ENCODE assay signal across 20 cellular contexts in the genomic region with DNA sequence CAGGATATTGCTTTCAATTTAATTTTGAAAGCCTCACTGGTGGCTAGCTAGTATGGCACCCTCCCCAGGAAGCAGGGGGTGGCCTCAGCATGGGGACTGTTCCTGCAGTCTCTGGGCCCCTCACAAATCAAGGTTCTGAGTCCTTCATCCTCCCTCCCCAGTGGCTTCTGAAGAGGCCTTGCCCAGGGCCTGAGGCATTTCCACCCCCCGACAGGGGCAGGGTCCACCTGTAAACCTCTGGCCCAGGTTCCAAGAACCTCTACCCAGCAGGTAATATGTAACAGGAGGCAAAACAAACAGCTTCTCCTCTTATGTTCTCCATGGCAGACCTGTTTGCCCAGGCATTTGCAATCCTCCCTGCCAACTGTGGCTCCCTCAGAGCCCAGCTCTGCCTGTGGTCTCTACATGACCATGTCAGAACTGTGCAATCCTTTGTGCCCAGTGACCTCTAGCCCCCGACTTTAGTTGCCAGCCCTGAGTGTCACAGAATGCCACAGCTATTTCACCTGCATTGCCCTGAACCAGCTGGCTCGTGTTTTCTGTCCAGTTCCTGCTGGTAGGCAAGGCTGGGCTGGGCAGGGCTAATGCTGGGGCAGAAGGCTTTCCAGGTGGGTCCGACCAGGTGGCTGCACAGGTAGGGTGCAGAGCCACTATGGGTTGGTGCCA. TPM values are rescaled to one million over a fixed set of nuclear protein-coding genes. Genes with fewer than 3 reads are reported as not detected.
A peak's percentile ranks its signal among the peaks of the same experiment; 100 is the strongest.
DNase-seq lines count a peak whose midpoint lies in the region; ATAC-seq lines count a peak whose summit lies in the region.
"Had no signal": no experiment of that assay in that cellular context is flagged by ENCODE, and none has a peak within 500 bp of the region (broad histone marks: within the 10 kb centered on the region; RNA-seq: fewer than 3 reads in every experiment).

No MANE protein-coding gene starts in this region.

- ATAC-seq in left lobe of liver (peak; percentile 94), HG02973 (IDR thresholded peaks at IDR 0.05; ENCODE audit: unreplicated experiment) (no peak)
- ATAC-seq: GM12878 had no signal

- no peaks in the 10 kb centered on the region for H3K4me1 Mint-ChIP-seq in activated naive CD4-positive, alpha-beta T cell treated with anti-CD3 and anti-CD28 coated beads, Interleukin-2, amount 10 ng/mL, durations not matched to agents 7 days and 5 days
- H3K4me1 Mint-ChIP-seq: activated CD4-positive, alpha-beta memory T cell treated with anti-CD3 and anti-CD28 coated beads, Interleukin-2, amount 10 ng/mL, durations not matched to agents 7 days and 5 days had no signal

- CTCF ChIA-PET in activated naive CD4-positive, alpha-beta T cell treated with anti-CD3 and anti-CD28 coated beads, Interleukin-2, amount 10 ng/mL, durations not matched to agents 7 days and 5 days (lab: Charles Lee): no interaction called here

- H3K9me3 Mint-ChIP-seq in activated naive CD4-positive, alpha-beta T cell treated with anti-CD3 and anti-CD28 coated beads, Interleukin-2, amount 10 ng/mL, durations not matched to agents 7 days and 5 days: no peaks in the 10 kb centered on the region
- H3K9me3 Mint-ChIP-seq: activated CD4-positive, alpha-beta memory T cell treated with anti-CD3 and anti-CD28 coated beads, Interleukin-2, amount 10 ng/mL, durations not matched to agents 7 days and 5 days; T-helper 2 cell treated with Interferon-gamma antibody and Interleukin-4, amounts not matched to agents 5 μg/mL and 100 μg/mL, for 36 hours had no signal

- no peaks in the 10 kb centered on the region for H3K27me3 Mint-ChIP-seq in activated naive CD4-positive, alpha-beta T cell treated with anti-CD3 and anti-CD28 coated beads, Interleukin-2, amount 10 ng/mL, durations not matched to agents 7 days and 5 days
- H3K27me3 Mint-ChIP-seq: activated CD4-positive, alpha-beta memory T cell treated with anti-CD3 and anti-CD28 coated beads, Interleukin-2, amount 10 ng/mL, durations not matched to agents 7 days and 5 days had no signal

- no peak overlapping the region for H3K27ac Mint-ChIP-seq in activated naive CD4-positive, alpha-beta T cell treated with anti-CD3 and anti-CD28 coated beads, Interleukin-2, amount 10 ng/mL, durations not matched to agents 7 days and 5 days
- H3K27ac Mint-ChIP-seq: activated CD4-positive, alpha-beta memory T cell treated with anti-CD3 and anti-CD28 coated beads, Interleukin-2, amount 10 ng/mL, durations not matched to agents 7 days and 5 days; T-helper 2 cell treated with Interferon-gamma antibody and Interleukin-4, amounts not matched to agents 5 μg/mL and 100 μg/mL, for 36 hours had no signal

- no peaks in the 10 kb centered on the region for H3K36me3 Mint-ChIP-seq in activated naive CD4-positive, alpha-beta T cell treated with anti-CD3 and anti-CD28 coated beads, Interleukin-2, amount 10 ng/mL, durations not matched to agents 7 days and 5 days

- no peak overlapping the region for H3K4me3 Mint-ChIP-seq in activated naive CD4-positive, alpha-beta T cell treated with anti-CD3 and anti-CD28 coated beads, Interleukin-2, amount 10 ng/mL, durations not matched to agents 7 days and 5 days
- H3K4me3 Mint-ChIP-seq: activated CD4-positive, alpha-beta memory T cell treated with anti-CD3 and anti-CD28 coated beads, Interleukin-2, amount 10 ng/mL, durations not matched to agents 7 days and 5 days; T-helper 2 cell treated with Interferon-gamma antibody and Interleukin-4, amounts not matched to agents 5 μg/mL and 100 μg/mL, for 36 hours had no signal

- peak; percentile 73 for DNase-seq in DMS79 (lab: John Stamatoyannopoulos, UW)
- peak; percentile 96 for DNase-seq in NCI-H69 (lab: John Stamatoyannopoulos, UW)
- peak; percentile 93 for DNase-seq in left lobe of liver (ENCODE audit: low spot score)
- peak; percentile 54 for DNase-seq in renal cortical epithelial cell (ENCODE audit: low read depth)
- no peak for DNase-seq in dermis blood vessel endothelial cell
- DNase-seq in activated naive CD4-positive, alpha-beta T cell treated with anti-CD3 and anti-CD28 coated beads, Interleukin-2, amount 10 ng/mL, durations not matched to agents 7 days and 5 days: no peak
- no peak for DNase-seq in stimulated activated CD4-positive, alpha-beta T cell treated with anti-CD3 and anti-CD28 coated beads, Interleukin-2, amount 100 ng/mL, for 24 hours
- DNase-seq: activated CD4-positive, alpha-beta memory T cell treated with anti-CD3 and anti-CD28 coated beads, Interleukin-2, amount 10 ng/mL, durations not matched to agents 7 days and 5 days; AML-193; amygdala; EL; MV-4-11; ovary; RPMI8226 had no signal

RNA-seq across cellular contexts. Expression of gene ACSF2, which starts 14.3 kb away (rescaled TPM):
- total RNA-seq in left lobe of liver (56.1 TPM), renal cortical epithelial cell (32.5 and 44.5 TPM in 2 replicates), dermis blood vessel endothelial cell (10.1 and 15.5 TPM in 2 replicates)

RNA-seq across cellular contexts. Expression of gene CHAD, which starts 28.4 kb away (rescaled TPM):
- total RNA-seq in left lobe of liver: 12.4 TPM
- total RNA-seq in renal cortical epithelial cell: not detected in 2 replicates
- total RNA-seq in dermis blood vessel endothelial cell: not detected in 2 replicates
- total RNA-seq: activated CD4-positive, alpha-beta memory T cell treated with anti-CD3 and anti-CD28 coated beads, Interleukin-2, amount 10 ng/mL, durations not matched to agents 7 days and 5 days; dermis microvascular lymphatic vessel endothelial cell; fibroblast of lung; GM12878; thoracic aorta had no signal

RNA-seq across cellular contexts. Expression of gene RSAD1, which starts 38.4 kb away (rescaled TPM):
- total RNA-seq in left lobe of liver (27.4 TPM), renal cortical epithelial cell (9.2 and 14.6 TPM in 2 replicates), dermis blood vessel endothelial cell (15.9 and 18.2 TPM in 2 replicates)

RNA-seq across cellular contexts. Expression of gene LRRC59, which starts 43.0 kb away (rescaled TPM):
- total RNA-seq in left lobe of liver: 47.3 TPM
- 141 and 219 TPM in 2 replicates for total RNA-seq in renal cortical epithelial cell
- 118 and 227 TPM in 2 replicates for total RNA-seq in dermis blood vessel endothelial cell

Comparison
In these comparisons a context has a peak if more than half of its experiments do, and no peak if none do; other contexts are left out.
1. DNase-seq: peak in DMS79 (single experiment), NCI-H69 (single experiment), left lobe of liver (single experiment) and renal cortical epithelial cell (single experiment); none in dermis blood vessel endothelial cell (single experiment), activated naive CD4-positive, alpha-beta T cell treated with anti-CD3 and anti-CD28 coated beads, Interleukin-2, amount 10 ng/mL, durations not matched to agents 7 days and 5 days (single experiment) and stimulated activated CD4-positive, alpha-beta T cell treated with anti-CD3 and anti-CD28 coated beads, Interleukin-2, amount 100 ng/mL, for 24 hours (0 of 2).
2. RNA of gene CHAD, which starts 28.4 kb away (total RNA-seq): 12.4 TPM in left lobe of liver (single experiment); not detected in renal cortical epithelial cell and not detected in dermis blood vessel endothelial cell; every median in the first group is over 10 times any median in the second.